Comparison of ENCODE assay signal across 1 cellular context in the genomic region with DNA sequence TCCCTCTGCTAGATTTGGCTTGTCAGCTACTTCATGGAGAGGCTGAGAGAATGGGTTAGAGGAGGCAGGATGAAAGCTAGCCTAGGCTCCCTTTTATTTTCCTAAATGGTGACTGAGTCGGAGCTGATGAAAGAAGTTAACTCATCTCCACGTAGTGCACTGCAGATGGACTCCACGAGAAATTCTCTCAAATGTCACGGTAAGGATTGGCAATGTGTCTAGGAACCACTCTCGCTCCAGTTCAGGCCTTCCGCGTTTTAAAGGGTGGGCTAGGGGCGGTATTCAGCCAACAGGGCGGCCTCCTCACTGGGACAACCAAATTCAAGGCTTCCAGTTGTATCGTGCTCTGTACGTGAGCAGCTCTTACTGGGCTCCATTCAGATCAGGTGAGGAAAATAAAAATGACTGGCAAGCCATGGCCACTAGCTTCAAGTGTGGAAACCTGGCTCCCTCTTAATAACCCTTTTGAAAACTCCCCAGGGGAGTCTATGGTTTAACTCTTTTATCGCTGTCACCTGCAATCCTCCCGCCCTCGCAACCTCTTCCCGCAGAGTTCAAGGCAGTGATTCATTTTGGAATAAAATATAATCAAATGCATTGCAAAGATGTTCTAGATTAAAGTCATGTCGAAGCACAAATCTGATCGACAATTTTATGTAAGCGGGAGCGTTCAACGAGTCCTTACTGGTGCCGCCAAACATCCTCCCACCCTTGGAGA.
TF ChIP-seq lines count a peak whose summit lies in the region.

No MANE protein-coding gene starts in this region.

TF ChIP-seq in neural cell, 6 proteins besides CTCF, POLR2A, EP300 and RAD21 (continued from another document):
- TF ChIP-seq REST (IDR thresholded peaks at IDR 0.05; ENCODE audit: borderline replicate concordance) (no peak), POLR2AphosphoS5 (IDR thresholded peaks at IDR 0.05) (no peak)
